ENCODE assay signal across 8 cellular contexts in the genomic region with DNA sequence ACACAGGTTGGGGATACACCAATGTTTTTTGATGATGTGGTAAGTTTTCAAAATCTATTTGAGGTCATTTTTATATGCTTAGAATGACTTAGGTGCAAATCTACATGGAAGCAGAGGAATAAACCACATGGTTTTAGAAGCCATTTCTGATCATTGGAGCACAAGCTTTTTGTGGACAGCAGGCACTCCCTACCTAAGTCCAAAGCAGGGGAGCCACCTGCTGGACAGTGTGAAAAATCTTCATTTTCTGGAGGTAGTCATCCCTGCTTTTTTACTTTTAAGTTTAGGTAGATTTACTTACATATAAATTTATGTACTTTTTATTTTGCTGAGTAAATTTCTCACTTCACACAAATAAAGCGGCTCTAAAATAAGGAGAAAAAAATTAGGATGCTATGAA.
DNase-seq lines count a peak whose midpoint lies in the region; ATAC-seq and TF ChIP-seq lines count a peak whose summit lies in the region.

No MANE protein-coding gene starts in this region.

- TF ChIP-seq CTCF in fibroblast of mammary gland (conservative IDR thresholded peaks at IDR 0.05; ENCODE audit: control insufficient read depth, insufficient read depth, low read depth, low read length): peak; percentile 74
- peak in 1 of 3 donors; percentile 52 for TF ChIP-seq CTCF in omental fat pad (IDR thresholded peaks at IDR 0.05)
- no peak for TF ChIP-seq CTCF in natural killer cell (IDR thresholded peaks at IDR 0.05)

- no peaks in the 10 kb centered on the region for H3K4me1 Mint-ChIP-seq in natural killer cell

- H3K27ac Mint-ChIP-seq in natural killer cell: no peak overlapping the region

- H3K4me3 Mint-ChIP-seq in natural killer cell: no peak overlapping the region

- intact Hi-C loops in natural killer cell (cut with micrococcal nuclease): loop anchor here (1.0 to 5.0 kb wide), 2 partner anchors 324 to 420 kb away; partner anchors contain the start of gene MARS2

- H3K9me3 Mint-ChIP-seq in natural killer cell: no peaks in the 10 kb centered on the region

- ATAC-seq in HG02885 (IDR thresholded peaks at IDR 0.05; ENCODE audit: poor library complexity, unreplicated experiment): peak; percentile 74
- peak; percentile 70 for ATAC-seq in omental fat pad (ENCODE audit: low FRiP score)
- no peak for ATAC-seq in natural killer cell

- peak; percentile 60 for DNase-seq in DMS 273 (lab: John Stamatoyannopoulos, UW; ENCODE audit: unreplicated experiment)
- no peak for DNase-seq in DMS 273 treated with DMSO at 0.1 percent for 48 hours (lab: John Stamatoyannopoulos, UW)
- DNase-seq in NCI-H69 (lab: John Stamatoyannopoulos, UW): peak; percentile 82
- peak; percentile 54 for DNase-seq in activated CD8-positive, alpha-beta memory T cell treated with anti-CD3 and anti-CD28 coated beads, Interleukin-2, amount 50 U/mL, for 48 hours
- DNase-seq in fibroblast of mammary gland (ENCODE audit: low read depth): peak; percentile 76
- DNase-seq in omental fat pad (ENCODE audit: low spot score): no peak
- no peak for DNase-seq in natural killer cell

- no peaks in the 10 kb centered on the region for H3K36me3 Mint-ChIP-seq in natural killer cell

- peaks cover 0 to 14% of the 10 kb centered on the region in 2 donors for H3K27me3 Mint-ChIP-seq in natural killer cell (ENCODE audit: low read depth in 2 of 2)

- H3K4me3 ChIP-seq in fibroblast of mammary gland (ENCODE audit: control insufficient read depth, low read depth, low read length): no peak overlapping the region

Comparison
In these comparisons a context has a peak if more than half of its experiments do, and no peak if none do; other contexts are left out.
1. DNase-seq: peak in DMS 273 (single experiment), NCI-H69 (single experiment), activated CD8-positive, alpha-beta memory T cell treated with anti-CD3 and anti-CD28 coated beads, Interleukin-2, amount 50 U/mL, for 48 hours (single experiment) and fibroblast of mammary gland (single experiment); none in DMS 273 treated with DMSO at 0.1 percent for 48 hours (single experiment), omental fat pad (single experiment) and natural killer cell (single experiment).
2. ATAC-seq: peak in HG02885 (single experiment) and omental fat pad (single experiment); none in natural killer cell (0 of 3).